Comparison of ENCODE assay signal across 8 cellular contexts in the genomic region with DNA sequence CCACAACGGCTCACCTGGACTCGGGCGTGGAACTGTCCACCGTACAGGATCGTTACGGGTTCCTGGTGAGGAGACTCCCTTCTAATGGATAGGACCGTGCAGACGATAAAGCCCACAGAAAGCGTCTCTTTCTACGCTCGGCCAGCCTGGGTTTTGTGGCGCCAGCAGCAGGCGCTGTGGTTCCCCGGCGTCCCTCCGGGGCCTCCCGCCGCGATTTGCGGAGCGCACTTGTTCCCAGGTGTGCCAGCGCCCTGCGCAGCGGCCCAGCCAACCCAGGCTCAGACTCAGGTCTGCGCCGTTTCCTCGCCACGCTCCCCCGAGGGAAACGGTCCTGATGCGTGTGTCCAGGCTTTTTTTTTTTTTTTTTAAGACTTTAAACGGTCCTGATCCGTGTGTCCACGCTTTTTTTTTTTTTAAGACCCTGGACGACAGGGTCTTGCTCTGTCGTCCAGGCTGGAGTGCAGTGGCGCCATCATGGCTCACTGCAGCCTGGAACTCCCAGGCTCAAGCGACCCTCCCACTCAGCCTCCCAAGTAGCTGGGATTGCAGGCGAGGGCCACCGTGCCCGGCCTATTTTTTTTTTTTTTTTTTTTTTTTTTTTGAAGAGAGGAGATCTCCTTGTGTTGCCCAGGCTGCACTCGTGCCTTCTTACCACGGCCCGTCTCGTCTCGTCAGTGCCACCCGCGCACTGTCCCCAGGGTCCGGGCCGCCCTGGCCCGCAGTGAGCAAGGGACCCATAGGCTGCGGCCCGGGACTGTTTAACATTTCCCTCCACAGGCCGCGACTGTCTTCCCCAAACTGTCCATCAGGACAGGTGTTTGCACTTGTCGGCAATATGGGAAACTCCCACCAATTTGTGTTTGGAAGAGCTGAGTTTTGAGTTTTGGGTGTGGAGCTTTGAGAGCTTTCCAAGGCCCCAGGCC. TPM values are rescaled to one million over a fixed set of nuclear protein-coding genes. Genes with fewer than 3 reads are reported as not detected.
DNase-seq lines count a peak whose midpoint lies in the region; ATAC-seq and TF ChIP-seq lines count a peak whose summit lies in the region.

No MANE protein-coding gene starts in this region.

- H3K36me3 Mint-ChIP-seq in neural crest cell (ENCODE audit: low read depth), result no peaks in the 10 kb centered on the region

- H3K27ac Mint-ChIP-seq in neural crest cell (ENCODE audit: unreplicated experiment), result no peak overlapping the region

- TF ChIP-seq CTCF in GM13976 (IDR thresholded peaks at IDR 0.05; ENCODE audit: borderline replicate concordance, control extremely low read depth, extremely low read depth, insufficient read depth, missing control alignments) (peak; percentile 49), cardiac fibroblast (IDR thresholded peaks at IDR 0.05; ENCODE audit: low read depth, low read length) (peak; percentile 40), neural crest cell (conservative IDR thresholded peaks at IDR 0.05) (peak; percentile 60)

- no peaks in the 10 kb centered on the region for H3K9me3 Mint-ChIP-seq in neural crest cell

- H3K4me1 Mint-ChIP-seq in neural crest cell, result peaks cover 3% of the 10 kb centered on the region

- in situ Hi-C loops in GM13976 (cut with MboI; ENCODE audit: low sequenced_read_pairs, unreplicated experiment), result no loop called here

- no peak overlapping the region for H3K4me3 Mint-ChIP-seq in neural crest cell

- H3K27me3 Mint-ChIP-seq in neural crest cell (ENCODE audit: low read depth), result peaks cover 30% of the 10 kb centered on the region

- ATAC-seq in GM21447 (IDR thresholded peaks at IDR 0.05; ENCODE audit: unreplicated experiment) (no peak), HG03520 (IDR thresholded peaks at IDR 0.05; ENCODE audit: unreplicated experiment) (no peak)

- no peak overlapping the region for H3K4me3 ChIP-seq in cardiac fibroblast (replicated peaks in 1 of 2; ENCODE audit: low read depth in 2 of 2, low read length in 2 of 2)

- DNase-seq in GM13976 (ENCODE audit: low spot score), result peak; percentile 73
- DNase-seq in NOMO-1 treated with dmso at 0.1 percent for 144 hours (lab: John Stamatoyannopoulos, UW; ENCODE audit: unreplicated experiment), result peak; percentile 27
- no peak for DNase-seq in cardiac fibroblast (ENCODE audit: low read depth in 2 of 2)
- peak; percentile 36 for DNase-seq in neural crest cell (ENCODE audit: low read depth, low spot score)
- no peak for DNase-seq in NCI-H2171 treated with DMSO at 0.1 percent for 48 hours (lab: John Stamatoyannopoulos, UW)
- no peak for DNase-seq in GF-D8 (lab: John Stamatoyannopoulos, UW)

RNA-seq across cellular contexts. Expression of a gene that starts 23.8 kb away (rescaled TPM):
- total RNA-seq in neural crest cell, result not detected in 2 replicates

RNA-seq across cellular contexts. Expression of a gene that starts 55.7 kb away (rescaled TPM):
- total RNA-seq in neural crest cell, result not detected in 2 replicates

Comparison
In these comparisons a context has a peak if more than half of its experiments do, and no peak if none do; other contexts are left out.
1. DNase-seq: peak in GM13976 (single experiment), NOMO-1 treated with dmso at 0.1 percent for 144 hours (single experiment) and neural crest cell (single experiment); none in cardiac fibroblast (0 of 2), NCI-H2171 treated with DMSO at 0.1 percent for 48 hours (single experiment) and GF-D8 (single experiment).
2. Peak in every context shown above with its lines, with median percentiles within 50 percentile points of each other: CTCF ChIP-seq.